ENCODE assay signal across 15 cellular contexts in the genomic region with DNA sequence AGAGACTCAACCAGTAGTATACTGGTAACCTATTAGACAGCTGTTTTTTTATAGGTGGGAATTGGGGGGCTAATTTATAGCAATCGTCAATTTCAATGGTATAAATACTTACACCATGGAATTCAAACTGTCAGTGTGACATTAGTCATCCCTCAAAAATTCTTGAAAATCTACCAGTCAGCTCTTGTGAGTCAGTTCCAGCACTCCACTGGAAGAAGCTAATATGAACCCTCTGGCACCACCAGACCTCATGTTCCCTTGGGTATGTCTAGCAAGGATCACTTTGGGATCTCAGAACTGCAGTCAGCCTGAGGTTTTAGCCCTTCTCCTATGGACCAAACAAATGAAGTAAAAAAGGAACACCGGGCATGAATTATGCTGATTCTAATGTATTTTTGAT. TPM values are rescaled to one million over a fixed set of nuclear protein-coding genes. Genes with fewer than 3 reads are reported as not detected.
DNase-seq lines count a peak whose midpoint lies in the region; ATAC-seq, FAIRE-seq and TF ChIP-seq lines count a peak whose summit lies in the region.
"Had no signal": no experiment of that assay in that cellular context is flagged by ENCODE, and none has a peak within 500 bp of the region (broad histone marks: within the 10 kb centered on the region; RNA-seq: fewer than 3 reads in every experiment).

No MANE protein-coding gene starts in this region.

- H3K36me3 Mint-ChIP-seq in osteocyte (ENCODE audit: unreplicated experiment) = no peaks in the 10 kb centered on the region
- H3K36me3 Mint-ChIP-seq: CD8-positive, alpha-beta T cell; memory B cell had no signal

- H3K27ac Mint-ChIP-seq in osteocyte (ENCODE audit: unreplicated experiment) = peak overlapping the region; percentile 91
- H3K27ac Mint-ChIP-seq: activated naive CD8-positive, alpha-beta T cell treated with anti-CD3 and anti-CD28 coated beads, Interleukin-2, amount 50 U/mL, for 24 hours; CD8-positive, alpha-beta T cell; effector memory CD8-positive, alpha-beta T cell; memory B cell had no signal

- H3K27me3 Mint-ChIP-seq in osteocyte (ENCODE audit: unreplicated experiment) = no peaks in the 10 kb centered on the region

- H3K9me3 Mint-ChIP-seq in osteocyte (ENCODE audit: unreplicated experiment) = no peaks in the 10 kb centered on the region
- H3K9me3 Mint-ChIP-seq: activated naive CD8-positive, alpha-beta T cell treated with anti-CD3 and anti-CD28 coated beads, Interleukin-2, amount 50 U/mL, for 24 hours; CD8-positive, alpha-beta T cell; effector memory CD8-positive, alpha-beta T cell; memory B cell had no signal

- DNase-seq in EH (ENCODE audit: low read depth) (peak; percentile 95), RCC 7860 (ENCODE audit: low spot score) (peak; percentile 75), dermis blood vessel endothelial cell (peak; percentile 63), osteocyte (ENCODE audit: extremely low spot score, unreplicated experiment) (no peak), NCI-H526 treated with DMSO at 0.1 percent for 48 hours (lab: John Stamatoyannopoulos, UW) (no peak), iPS-NIHi7 (ENCODE audit: extremely low spot score) (no peak), NCI-H69 (lab: John Stamatoyannopoulos, UW) (no peak)
- DNase-seq: activated naive CD8-positive, alpha-beta T cell treated with anti-CD3 and anti-CD28 coated beads, Interleukin-2, amount 50 U/mL, for 24 hours; CD8-positive, alpha-beta T cell; effector memory CD8-positive, alpha-beta T cell; hypothalamus; ovary; stimulated activated CD4-positive, alpha-beta T cell treated with anti-CD3 and anti-CD28 coated beads, Interleukin-1b, Interleukin-23, amount 100 ng/mL, for 48 hours had no signal

- no peak for TF ChIP-seq CTCF in osteocyte (IDR thresholded peaks at IDR 0.05)

- peaks cover 45% of the 10 kb centered on the region for H3K4me1 Mint-ChIP-seq in osteocyte (ENCODE audit: unreplicated experiment)

- ATAC-seq in GM18907 (IDR thresholded peaks at IDR 0.05; ENCODE audit: unreplicated experiment) = no peak
- ATAC-seq: activated naive CD8-positive, alpha-beta T cell treated with anti-CD3 and anti-CD28 coated beads, Interleukin-2, amount 50 U/mL, for 24 hours; CD8-positive, alpha-beta T cell; effector memory CD8-positive, alpha-beta T cell had no signal

- H3K4me3 Mint-ChIP-seq in osteocyte (ENCODE audit: unreplicated experiment) = no peak overlapping the region
- H3K4me3 Mint-ChIP-seq: activated naive CD8-positive, alpha-beta T cell treated with anti-CD3 and anti-CD28 coated beads, Interleukin-2, amount 50 U/mL, for 24 hours; CD8-positive, alpha-beta T cell; effector memory CD8-positive, alpha-beta T cell; memory B cell had no signal

- FAIRE-seq in RCC 7860 (lab: Jason Lieb, UNC) = peak; percentile 89

RNA-seq across cellular contexts. Expression of a gene that starts 11.8 kb away (rescaled TPM):
- total RNA-seq in dermis blood vessel endothelial cell = 170 and 185 TPM in 2 replicates
- 259 and 264 TPM in 2 replicates for total RNA-seq in osteocyte

Comparison
In these comparisons a context has a peak if more than half of its experiments do, and no peak if none do; other contexts are left out.
1. DNase-seq: peak in EH (single experiment), RCC 7860 (single experiment) and dermis blood vessel endothelial cell (single experiment); none in osteocyte (single experiment), NCI-H526 treated with DMSO at 0.1 percent for 48 hours (single experiment), iPS-NIHi7 (single experiment) and NCI-H69 (single experiment).